ENCODE assay signal across 8 cellular contexts in genomic region chr5:157607371-157608161, GRCh38. TPM values are rescaled to one million over a fixed set of nuclear protein-coding genes. Genes with fewer than 3 reads are reported as not detected.
A peak's percentile ranks its signal among the peaks of the same experiment; 100 is the strongest.
DNase-seq lines count a peak whose midpoint lies in the region; ATAC-seq and TF ChIP-seq lines count a peak whose summit lies in the region.

No MANE protein-coding gene starts in this region.

- intact Hi-C loops in OCI-LY7 (cut with micrococcal nuclease; ENCODE audit: unreplicated experiment), result no loop called here

- no peak for TF ChIP-seq CTCF in OCI-LY7 (conservative IDR thresholded peaks at IDR 0.05; ENCODE audit: low read length)
- TF ChIP-seq CTCF in osteoblast (IDR thresholded peaks at IDR 0.05; ENCODE audit: extremely low read depth, low read depth, low read length), result no peak

- 0 out of 2 replicates have a peak overlapping the region, but pooled peaks have one; percentile 12 for H3K4me2 ChIP-seq in OCI-LY7 (ENCODE audit: low read length)
- H3K4me2 ChIP-seq in osteoblast (ENCODE audit: insufficient read depth, low read length), result no peak overlapping the region

- POLR2A ChIA-PET in OCI-LY7 (lab: Charles Lee), result interaction anchor here (0.5 to 1.1 kb wide), 3 partner anchors 11 to 50 kb away, joined by 3 read pairs; no protein-coding TSS in a partner anchor

- H3K27ac ChIP-seq in OCI-LY7 (ENCODE audit: low read depth, low read length, poor library complexity, severe bottlenecking), result no peak overlapping the region
- peak overlapping the region; percentile 82 for H3K27ac ChIP-seq in osteoblast (ENCODE audit: low read depth, low read length)

- DNase-seq in OCI-LY7 (ENCODE audit: low spot score) (no peak), osteoblast (ENCODE audit: insufficient read length, low spot score, missing footprints) (no peak), superior temporal gyrus (ENCODE audit: extremely low spot score) (no peak), HK-2 (ENCODE audit: unreplicated experiment) (no peak), NCI-H1105 (lab: John Stamatoyannopoulos, UW) (no peak), C1 segment of cervical spinal cord (lab: John Stamatoyannopoulos, UW) (no peak)
- DNase-seq in activated naive CD4-positive, alpha-beta T cell treated with Interleukin-2 at 50 U/mL for 16 hours, result peak; percentile 70

- H3K36me3 ChIP-seq in OCI-LY7 (ENCODE audit: insufficient read depth, low read length) (no peaks in the 10 kb centered on the region; the same call in 1 of the 2 replicates), osteoblast (ENCODE audit: insufficient read depth, low read length) (no peaks in the 10 kb centered on the region)

- H3K4me3 ChIP-seq in OCI-LY7 (ENCODE audit: low read depth, low read length, poor library complexity, severe bottlenecking) (no peak overlapping the region), osteoblast (ENCODE audit: insufficient read depth, low read length) (no peak overlapping the region)

- no peaks in the 10 kb centered on the region for H3K9me2 ChIP-seq in OCI-LY7 (ENCODE audit: insufficient read depth, low read length)

- BruUV-seq in OCI-LY7 (replicated peaks; lab: Mats Ljungman, UMichigan), result no TSS peak

- peaks cover 28% of the 10 kb centered on the region for H3K4me1 ChIP-seq in OCI-LY7 (ENCODE audit: insufficient read depth, low read length, poor library complexity, severe bottlenecking)
- peaks cover 30% of the 10 kb centered on the region for H3K4me1 ChIP-seq in osteoblast (ENCODE audit: insufficient read depth, low read length)

- H3K79me2 ChIP-seq in OCI-LY7 (ENCODE audit: insufficient read depth, low read depth, low read length) (no peaks in the 10 kb centered on the region), osteoblast (ENCODE audit: insufficient read depth, low read length) (no peaks in the 10 kb centered on the region)

- CTCF ChIA-PET in OCI-LY7 (lab: Charles Lee; ENCODE audit: unreplicated experiment), result no interaction called here

- no peaks in the 10 kb centered on the region for H3K27me3 ChIP-seq in osteoblast (ENCODE audit: insufficient read depth, low read length)

- H2AFZ ChIP-seq in OCI-LY7 (ENCODE audit: low read length) (peak overlapping the region; percentile 43; the same call in 1 of the 2 replicates), osteoblast (ENCODE audit: low read length) (peak overlapping the region; percentile 42)

- no peaks in the 10 kb centered on the region for H4K20me1 ChIP-seq in OCI-LY7 (ENCODE audit: insufficient read depth, low read length)
- H4K20me1 ChIP-seq in osteoblast (ENCODE audit: insufficient read depth, low read length), result no peaks in the 10 kb centered on the region

- peak; percentile 41 for ATAC-seq in GM21717 (IDR thresholded peaks at IDR 0.05; ENCODE audit: unreplicated experiment)

- H3K9me3 ChIP-seq in OCI-LY7 (ENCODE audit: low read length) (peaks cover 9% of the 10 kb centered on the region; the same call in 1 of the 2 replicates), osteoblast (ENCODE audit: low read depth, low read length) (no peaks in the 10 kb centered on the region)

RNA-seq across cellular contexts. Expression of gene ADAM19, which starts 32.0 kb away (rescaled TPM):
- total RNA-seq in OCI-LY7 (2014; rRNA removed; shearing (Covaris generic)), result 19.0 and 24.2 TPM in 2 replicates
- 78.3 and 103 TPM in 2 replicates for total RNA-seq in OCI-LY7 (2022)
- total RNA-seq in osteoblast, result 12.1 and 14.5 TPM in 2 replicates

RNA-seq across cellular contexts. Expression of gene SOX30, which starts 44.7 kb away (rescaled TPM):
- 0.16 TPM in 1 of 2 replicates, not detected in the other for total RNA-seq in OCI-LY7 (2014; rRNA removed; shearing (Covaris generic))
- total RNA-seq in OCI-LY7 (2022) (0.13 and 0.29 TPM in 2 replicates), osteoblast (under 0.01 TPM in 2 replicates)
